Comparison of ENCODE assay signal across 1 cellular context in the genomic region with DNA sequence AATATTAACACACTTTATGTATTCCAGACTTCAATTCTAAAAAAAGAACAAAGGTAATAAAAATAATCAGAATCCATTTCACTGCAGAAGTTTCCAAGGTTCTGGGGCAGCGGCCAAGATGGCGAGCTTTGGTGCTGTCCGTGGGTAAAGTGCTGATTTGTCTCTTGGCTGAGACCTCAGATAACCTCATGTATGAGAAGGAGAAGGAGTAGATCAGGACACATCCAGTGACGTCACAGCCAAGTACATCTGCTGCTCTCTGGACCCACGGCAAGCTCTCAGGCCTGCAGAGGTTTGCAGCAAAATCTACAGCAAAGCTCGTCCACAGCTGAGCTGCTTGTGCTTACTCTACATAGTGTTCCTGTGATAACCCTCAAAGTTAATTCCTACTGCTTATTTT.
TF ChIP-seq lines count a peak whose summit lies in the region.

No MANE protein-coding gene starts in this region.

TF ChIP-seq in GM23338, 12 proteins besides CTCF, POLR2A, EP300 and RAD21 (continued from another document):
- TF ChIP-seq, protein P1, sequence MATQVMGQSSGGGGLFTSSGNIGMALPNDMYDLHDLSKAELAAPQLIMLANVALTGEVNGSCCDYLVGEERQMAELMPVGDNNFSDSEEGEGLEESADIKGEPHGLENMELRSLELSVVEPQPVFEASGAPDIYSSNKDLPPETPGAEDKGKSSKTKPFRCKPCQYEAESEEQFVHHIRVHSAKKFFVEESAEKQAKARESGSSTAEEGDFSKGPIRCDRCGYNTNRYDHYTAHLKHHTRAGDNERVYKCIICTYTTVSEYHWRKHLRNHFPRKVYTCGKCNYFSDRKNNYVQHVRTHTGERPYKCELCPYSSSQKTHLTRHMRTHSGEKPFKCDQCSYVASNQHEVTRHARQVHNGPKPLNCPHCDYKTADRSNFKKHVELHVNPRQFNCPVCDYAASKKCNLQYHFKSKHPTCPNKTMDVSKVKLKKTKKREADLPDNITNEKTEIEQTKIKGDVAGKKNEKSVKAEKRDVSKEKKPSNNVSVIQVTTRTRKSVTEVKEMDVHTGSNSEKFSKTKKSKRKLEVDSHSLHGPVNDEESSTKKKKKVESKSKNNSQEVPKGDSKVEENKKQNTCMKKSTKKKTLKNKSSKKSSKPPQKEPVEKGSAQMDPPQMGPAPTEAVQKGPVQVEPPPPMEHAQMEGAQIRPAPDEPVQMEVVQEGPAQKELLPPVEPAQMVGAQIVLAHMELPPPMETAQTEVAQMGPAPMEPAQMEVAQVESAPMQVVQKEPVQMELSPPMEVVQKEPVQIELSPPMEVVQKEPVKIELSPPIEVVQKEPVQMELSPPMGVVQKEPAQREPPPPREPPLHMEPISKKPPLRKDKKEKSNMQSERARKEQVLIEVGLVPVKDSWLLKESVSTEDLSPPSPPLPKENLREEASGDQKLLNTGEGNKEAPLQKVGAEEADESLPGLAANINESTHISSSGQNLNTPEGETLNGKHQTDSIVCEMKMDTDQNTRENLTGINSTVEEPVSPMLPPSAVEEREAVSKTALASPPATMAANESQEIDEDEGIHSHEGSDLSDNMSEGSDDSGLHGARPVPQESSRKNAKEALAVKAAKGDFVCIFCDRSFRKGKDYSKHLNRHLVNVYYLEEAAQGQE (IDR thresholded peaks at IDR 0.05; ENCODE audit: unreplicated experiment) = peak; percentile 77
- TF ChIP-seq POLR2AphosphoS5 (IDR thresholded peaks at IDR 0.05; ENCODE audit: low read depth) = no peak
